Comparison of ENCODE assay signal across 8 cellular contexts in genomic region chr11:86041975-86042378, GRCh38. TPM values are rescaled to one million over a fixed set of nuclear protein-coding genes. Genes with fewer than 3 reads are reported as not detected.
A peak's percentile ranks its signal among the peaks of the same experiment; 100 is the strongest.
DNase-seq lines count a peak whose midpoint lies in the region; ATAC-seq and TF ChIP-seq lines count a peak whose summit lies in the region.

No MANE protein-coding gene starts in this region.

- H3K9me3 Mint-ChIP-seq in stimulated activated naive CD8-positive, alpha-beta T cell treated with anti-CD3 and anti-CD28 coated beads, Interleukin-15, Interleukin-2, amounts not matched to agents 100 ng/mL and 50 ng/mL, for 24 hours, result no peaks in the 10 kb centered on the region

- H3K36me3 Mint-ChIP-seq in stimulated activated naive CD8-positive, alpha-beta T cell treated with anti-CD3 and anti-CD28 coated beads, Interleukin-15, Interleukin-2, amounts not matched to agents 100 ng/mL and 50 ng/mL, for 24 hours (ENCODE audit: low read depth), result peaks cover 29% of the 10 kb centered on the region

- peak; percentile 93 for DNase-seq in AG10803 (ENCODE audit: low read depth)
- DNase-seq in NCI-H1436 (lab: John Stamatoyannopoulos, UW), result peak; percentile 76
- DNase-seq in SW480 (ENCODE audit: low spot score), result peak; percentile 82
- peak; percentile 81 for DNase-seq in colonic mucosa
- DNase-seq in left kidney (ENCODE audit: low read depth, low spot score), result peak; percentile 93

- no peaks in the 10 kb centered on the region for H3K27me3 ChIP-seq in colonic mucosa

- no peaks in the 10 kb centered on the region for H3K36me3 ChIP-seq in colonic mucosa

- H3K4me1 ChIP-seq in colonic mucosa, result peaks cover 9% of the 10 kb centered on the region

- no peaks in the 10 kb centered on the region for H3K9me3 ChIP-seq in colonic mucosa

- intact Hi-C loops in colonic mucosa (cut with DNase I), result loop anchor here (5.0 kb wide), 1 partner anchor 150 kb away; no protein-coding TSS in a partner anchor

- peak; percentile 85 for TF ChIP-seq CTCF in AG10803 (conservative IDR thresholded peaks at IDR 0.05; ENCODE audit: low read length)
- peak; percentile 65 for TF ChIP-seq CTCF in GM12874 (IDR thresholded peaks at IDR 0.05; ENCODE audit: insufficient read depth, low read depth, low read length)
- TF ChIP-seq CTCF in colonic mucosa (IDR thresholded peaks at IDR 0.05), result peak; percentile 78

- H3K4me3 Mint-ChIP-seq in stimulated activated naive CD8-positive, alpha-beta T cell treated with anti-CD3 and anti-CD28 coated beads, Interleukin-15, Interleukin-2, amounts not matched to agents 100 ng/mL and 50 ng/mL, for 24 hours, result peak overlapping the region; percentile 28

- no peaks in the 10 kb centered on the region for H3K27me3 Mint-ChIP-seq in stimulated activated naive CD8-positive, alpha-beta T cell treated with anti-CD3 and anti-CD28 coated beads, Interleukin-15, Interleukin-2, amounts not matched to agents 100 ng/mL and 50 ng/mL, for 24 hours

- H3K9ac ChIP-seq in colonic mucosa (ENCODE audit: low read depth in 2 of 2, low read length in 2 of 2), result no peak overlapping the region

- peak; percentile 67 for ATAC-seq in HG02840 (IDR thresholded peaks at IDR 0.05; ENCODE audit: low FRiP score, unreplicated experiment)

- H3K4me3 ChIP-seq in AG10803 (ENCODE audit: low read length) (peak overlapping the region; percentile 29), colonic mucosa (no peak overlapping the region)

- H3K4me1 Mint-ChIP-seq in stimulated activated naive CD8-positive, alpha-beta T cell treated with anti-CD3 and anti-CD28 coated beads, Interleukin-15, Interleukin-2, amounts not matched to agents 100 ng/mL and 50 ng/mL, for 24 hours (ENCODE audit: low read depth), result peaks cover 81% of the 10 kb centered on the region

- H3K27ac Mint-ChIP-seq in stimulated activated naive CD8-positive, alpha-beta T cell treated with anti-CD3 and anti-CD28 coated beads, Interleukin-15, Interleukin-2, amounts not matched to agents 100 ng/mL and 50 ng/mL, for 24 hours, result peak overlapping the region; percentile 63

- H3K27ac ChIP-seq in colonic mucosa, result no peak overlapping the region

RNA-seq across cellular contexts. Expression of gene PICALM, which starts 26.9 kb away (rescaled TPM):
- 100 to 1,000 TPM; 116 to 162 TPM for total RNA-seq in colonic mucosa
